8 cellular contexts compared by ENCODE assay signal in genomic region chr2:64586883-64587481, GRCh38.
DNase-seq lines count a peak whose midpoint lies in the region; ATAC-seq and TF ChIP-seq lines count a peak whose summit lies in the region.

No MANE protein-coding gene starts in this region.

- H4K20me1 ChIP-seq in SU-DHL-6 (ENCODE audit: low read depth, low read length), result no peaks in the 10 kb centered on the region
- no peaks in the 10 kb centered on the region for H4K20me1 ChIP-seq in osteoblast (ENCODE audit: insufficient read depth, low read length)

- no peak overlapping the region for H2AFZ ChIP-seq in SU-DHL-6 (ENCODE audit: low read depth, low read length, severe bottlenecking)
- H2AFZ ChIP-seq in osteoblast (ENCODE audit: low read length), result no peak overlapping the region

- H3K9me3 ChIP-seq in SU-DHL-6 (ENCODE audit: insufficient read depth, low read length), result no peaks in the 10 kb centered on the region
- H3K9me3 ChIP-seq in osteoblast (ENCODE audit: low read depth, low read length), result no peaks in the 10 kb centered on the region

- H3K79me2 ChIP-seq in SU-DHL-6 (ENCODE audit: insufficient read depth, low read length) (no peaks in the 10 kb centered on the region), osteoblast (ENCODE audit: insufficient read depth, low read length) (no peaks in the 10 kb centered on the region)

- H3K4me1 ChIP-seq in osteoblast (ENCODE audit: insufficient read depth, low read length), result no peaks in the 10 kb centered on the region

- H3K27ac ChIP-seq in SU-DHL-6 (ENCODE audit: low read depth, low read length), result no peak overlapping the region
- no peak overlapping the region for H3K27ac ChIP-seq in osteoblast (ENCODE audit: low read depth, low read length)

- ATAC-seq in HG03439 (IDR thresholded peaks at IDR 0.05; ENCODE audit: unreplicated experiment) (no peak), GM19452 (IDR thresholded peaks at IDR 0.05; ENCODE audit: unreplicated experiment) (no peak)

- DNase-seq in GDM1 (lab: John Stamatoyannopoulos, UW), result peak; percentile 25
- DNase-seq in Kasumi-1 (lab: John Stamatoyannopoulos, UW), result peak; percentile 78 to 89
- DNase-seq in fibroblast of the conjunctiva (ENCODE audit: low read depth), result peak; percentile 56
- peak; percentile 67 for DNase-seq in osteoblast (ENCODE audit: insufficient read length, low spot score, missing footprints)
- DNase-seq in activated CD4-positive, alpha-beta T cell treated with anti-CD3 and anti-CD28 coated beads, Interleukin-2, amount 50 U/mL, for 1 hour, result no peak

- H3K9ac ChIP-seq in SU-DHL-6 (ENCODE audit: low read length), result no peak overlapping the region

- H3F3A ChIP-seq in SU-DHL-6 (ENCODE audit: insufficient read depth), result peaks cover 19% of the 10 kb centered on the region

- H3K36me3 ChIP-seq in SU-DHL-6 (ENCODE audit: low read length) (peaks cover 27% of the 10 kb centered on the region), osteoblast (ENCODE audit: insufficient read depth, low read length) (peaks cover 25% of the 10 kb centered on the region)

- H3K27me3 ChIP-seq in SU-DHL-6 (ENCODE audit: low read length) (no peaks in the 10 kb centered on the region), osteoblast (ENCODE audit: insufficient read depth, low read length) (no peaks in the 10 kb centered on the region)

- H3K4me3 ChIP-seq in SU-DHL-6 (ENCODE audit: insufficient read depth, low read length, poor library complexity, severe bottlenecking), result no peak overlapping the region
- no peak overlapping the region for H3K4me3 ChIP-seq in osteoblast (ENCODE audit: insufficient read depth, low read length)

- H3K4me2 ChIP-seq in SU-DHL-6 (ENCODE audit: low read depth, low read length, poor library complexity, severe bottlenecking) (no peak overlapping the region), osteoblast (ENCODE audit: insufficient read depth, low read length) (no peak overlapping the region)

- peak; percentile 63 for TF ChIP-seq CTCF in SU-DHL-6 (IDR thresholded peaks at IDR 0.05; ENCODE audit: insufficient read depth, low read length, poor library complexity, severe bottlenecking)
- TF ChIP-seq CTCF in osteoblast (IDR thresholded peaks at IDR 0.05; ENCODE audit: extremely low read depth, low read depth, low read length), result peak; percentile 70

- no peaks in the 10 kb centered on the region for H3K9me2 ChIP-seq in SU-DHL-6 (replicated peaks; ENCODE audit: insufficient read depth, low read length)
